Comparison of ENCODE assay signal across 11 cellular contexts in the genomic region with DNA sequence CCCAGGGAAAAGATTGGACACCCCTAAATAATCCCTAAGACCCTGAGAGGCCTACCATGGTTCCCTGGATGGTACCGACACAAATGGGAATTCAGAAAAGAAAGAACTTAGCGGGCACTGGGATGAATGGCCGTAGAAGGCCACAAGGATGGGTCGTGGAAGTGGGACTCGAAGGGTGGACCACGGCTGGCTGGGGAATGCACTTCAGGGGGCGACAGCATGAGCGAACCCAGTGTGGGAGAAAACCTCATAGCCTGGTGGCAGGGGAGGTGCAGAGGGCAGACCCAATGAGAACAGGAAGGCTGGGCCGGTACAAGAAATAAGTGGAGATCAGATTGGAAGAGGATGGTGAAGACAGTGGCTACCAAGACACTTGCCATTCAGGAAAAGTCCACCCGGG. TPM values are rescaled to one million over a fixed set of nuclear protein-coding genes. Genes with fewer than 3 reads are reported as not detected.
DNase-seq lines count a peak whose midpoint lies in the region; ATAC-seq and TF ChIP-seq lines count a peak whose summit lies in the region.
"Had no signal": no experiment of that assay in that cellular context is flagged by ENCODE, and none has a peak within 500 bp of the region (broad histone marks: within the 10 kb centered on the region; RNA-seq: fewer than 3 reads in every experiment).

No MANE protein-coding gene starts in this region.

- peaks cover 2% of the 10 kb centered on the region for H3K9me3 Mint-ChIP-seq in activated naive CD4-positive, alpha-beta T cell treated with anti-CD3 and anti-CD28 coated beads, Interleukin-2, amount 10 ng/mL, durations not matched to agents 7 days and 5 days

- no peak for DNase-seq in T-helper 17 cell
- DNase-seq in fibroblast of the aortic adventitia (ENCODE audit: low read depth) = no peak
- DNase-seq in activated naive CD4-positive, alpha-beta T cell treated with anti-CD3 and anti-CD28 coated beads, Interleukin-2, amount 10 ng/mL, durations not matched to agents 7 days and 5 days = no peak
- no peak for DNase-seq in OCI-M2 (lab: John Stamatoyannopoulos, UW; ENCODE audit: unreplicated experiment)
- no peak for DNase-seq in AG08395 (ENCODE audit: low spot score)
- DNase-seq: central memory CD4-positive, alpha-beta T cell; mucosa of descending colon; SW 1271 had no signal

- H3K27ac ChIP-seq in 22Rv1 = peak overlapping the region; percentile 79
- H3K27ac ChIP-seq in rectal smooth muscle tissue (ENCODE audit: low read depth, low read length) = peak overlapping the region; percentile 65

- H3K27me3 Mint-ChIP-seq in T-helper 17 cell = no peaks in the 10 kb centered on the region
- peaks cover 6% of the 10 kb centered on the region for H3K27me3 Mint-ChIP-seq in activated naive CD4-positive, alpha-beta T cell treated with anti-CD3 and anti-CD28 coated beads, Interleukin-2, amount 10 ng/mL, durations not matched to agents 7 days and 5 days

- peak overlapping the region; percentile 85 for H3K27ac Mint-ChIP-seq in T-helper 17 cell
- H3K27ac Mint-ChIP-seq in activated naive CD4-positive, alpha-beta T cell treated with anti-CD3 and anti-CD28 coated beads, Interleukin-2, amount 10 ng/mL, durations not matched to agents 7 days and 5 days = no peak overlapping the region

- peaks cover 2% of the 10 kb centered on the region for H3K36me3 Mint-ChIP-seq in T-helper 17 cell (ENCODE audit: low read depth)
- no peaks in the 10 kb centered on the region for H3K36me3 Mint-ChIP-seq in activated naive CD4-positive, alpha-beta T cell treated with anti-CD3 and anti-CD28 coated beads, Interleukin-2, amount 10 ng/mL, durations not matched to agents 7 days and 5 days

- H3K9ac ChIP-seq in rectal smooth muscle tissue (ENCODE audit: low read length) = no peak overlapping the region

- peaks cover 20% of the 10 kb centered on the region for H3K4me1 ChIP-seq in rectal smooth muscle tissue (ENCODE audit: control insufficient read depth, insufficient read depth, low read length)

- peaks cover 15% of the 10 kb centered on the region for H3K4me1 Mint-ChIP-seq in T-helper 17 cell
- H3K4me1 Mint-ChIP-seq in activated naive CD4-positive, alpha-beta T cell treated with anti-CD3 and anti-CD28 coated beads, Interleukin-2, amount 10 ng/mL, durations not matched to agents 7 days and 5 days = peaks cover 4% of the 10 kb centered on the region

- no peaks in the 10 kb centered on the region for H3K27me3 ChIP-seq in rectal smooth muscle tissue (ENCODE audit: control insufficient read depth, insufficient read depth, low read length)

- H3K4me3 Mint-ChIP-seq in T-helper 17 cell = peak overlapping the region; percentile 16
- no peak overlapping the region for H3K4me3 Mint-ChIP-seq in activated naive CD4-positive, alpha-beta T cell treated with anti-CD3 and anti-CD28 coated beads, Interleukin-2, amount 10 ng/mL, durations not matched to agents 7 days and 5 days

- H3K4me3 ChIP-seq in fibroblast of the aortic adventitia (ENCODE audit: low read depth, low read length) (peak overlapping the region; percentile 22), rectal smooth muscle tissue (ENCODE audit: low read length) (no peak overlapping the region)
- H3K4me3 ChIP-seq: mucosa of descending colon had no signal

- CTCF ChIA-PET in activated naive CD4-positive, alpha-beta T cell treated with anti-CD3 and anti-CD28 coated beads, Interleukin-2, amount 10 ng/mL, durations not matched to agents 7 days and 5 days (lab: Charles Lee) = no interaction called here

- ATAC-seq in T-helper 17 cell (no peak), GM18520 (IDR thresholded peaks at IDR 0.05; ENCODE audit: unreplicated experiment) (no peak)

- TF ChIP-seq CTCF in 22Rv1 (IDR thresholded peaks at IDR 0.05) = no peak
- no peak for TF ChIP-seq CTCF in fibroblast of the aortic adventitia (IDR thresholded peaks at IDR 0.05; ENCODE audit: insufficient read depth, low read length)

- no peaks in the 10 kb centered on the region for H3K36me3 ChIP-seq in rectal smooth muscle tissue (ENCODE audit: control insufficient read depth, insufficient read depth, low read length)

- H3K9me3 ChIP-seq in T-helper 17 cell (ENCODE audit: control insufficient read depth, low read length, poor library complexity, severe bottlenecking) = no peaks in the 10 kb centered on the region
- H3K9me3 ChIP-seq: mucosa of descending colon had no signal

RNA-seq across cellular contexts. Expression of a gene that starts 28.7 kb away (rescaled TPM):
- 1 to 10 TPM; 8.0 to 9.0 TPM for total RNA-seq in T-helper 17 cell
- total RNA-seq in fibroblast of the aortic adventitia (ENCODE audit: low replicate concordance) = 19.3 and 24.5 TPM in 2 replicates
